ENCODE assay signal across 8 cellular contexts in genomic region chr4:26321326-26322276, GRCh38. TPM values are rescaled to one million over a fixed set of nuclear protein-coding genes. Genes with fewer than 3 reads are reported as not detected.
DNase-seq lines count a peak whose midpoint lies in the region; ATAC-seq, FAIRE-seq and TF ChIP-seq lines count a peak whose summit lies in the region.

No MANE protein-coding gene starts in this region.

- TF ChIP-seq CTCF in CD8-positive, alpha-beta T cell (IDR thresholded peaks at IDR 0.05): no peak

- H3K9me3 ChIP-seq in CD8-positive, alpha-beta T cell (ENCODE audit: low read length): no peaks in the 10 kb centered on the region
- H3K9me3 ChIP-seq in KOPT-K1 (ENCODE audit: insufficient read depth, low read length, poor library complexity, severe bottlenecking): no peaks in the 10 kb centered on the region
- H3K9me3 ChIP-seq in ectodermal cell (ENCODE audit: control insufficient read depth, low read length): no peaks in the 10 kb centered on the region
- no peaks in the 10 kb centered on the region for H3K9me3 ChIP-seq in muscle layer of duodenum (ENCODE audit: control insufficient read depth in 1 of 2, low read length in 2 of 2)

- WGBS in ectodermal cell, 2 experiments: 0% methylated on average over 57 of the region's 58 CpGs

- CTCF ChIA-PET in CD8-positive, alpha-beta T cell (lab: Charles Lee): interaction anchor here (0.7 kb wide), 1 partner anchor 445 kb away, joined by 3 read pairs; no protein-coding TSS in a partner anchor

- H3K27me3 Mint-ChIP-seq in CD8-positive, alpha-beta T cell (ENCODE audit: low read depth): no peaks in the 10 kb centered on the region

- peaks cover 3% of the 10 kb centered on the region for H3K9me3 Mint-ChIP-seq in CD8-positive, alpha-beta T cell

- intact Hi-C loops in CD8-positive, alpha-beta T cell (cut with DNase I, micrococcal nuclease): loop anchor here (2.0 to 10.0 kb wide), 9 partner anchors 119 to 1737 kb away; partner anchors contain the start of genes ANAPC4 (in 1 of the 2), DHX15 (in 1 of the 2), SEL1L3 (in 1 of the 2) and STIM2 (in 1 of the 2)

- ATAC-seq in CD8-positive, alpha-beta T cell: no peak

- H3K27ac ChIP-seq in CD8-positive, alpha-beta T cell (ENCODE audit: low read depth, low read length): peak overlapping the region; percentile 41
- H3K27ac ChIP-seq in KOPT-K1 (ENCODE audit: low read depth, low read length, poor library complexity, severe bottlenecking) (peak overlapping the region; percentile 80), ectodermal cell (ENCODE audit: insufficient read depth, low read depth, low read length, poor library complexity, severe bottlenecking) (peak overlapping the region; percentile 85), muscle layer of duodenum (ENCODE audit: low read length) (peak overlapping the region; percentile 90)

- H3K4me1 ChIP-seq in CD8-positive, alpha-beta T cell (ENCODE audit: insufficient read depth, low read length): peaks cover 14% of the 10 kb centered on the region
- peaks cover 3% of the 10 kb centered on the region for H3K4me1 ChIP-seq in ectodermal cell (ENCODE audit: control insufficient read depth, insufficient read depth, low read length)
- H3K4me1 ChIP-seq in muscle layer of duodenum (ENCODE audit: control insufficient read depth in 1 of 2, insufficient read depth in 2 of 2, low read length in 2 of 2): peaks cover 5 to 40% of the 10 kb centered on the region in 2 donors

- H3K27me3 ChIP-seq in CD8-positive, alpha-beta T cell (ENCODE audit: insufficient read depth, low read length): no peaks in the 10 kb centered on the region
- no peaks in the 10 kb centered on the region for H3K27me3 ChIP-seq in ectodermal cell (ENCODE audit: control insufficient read depth, insufficient read depth, low read length, poor library complexity, severe bottlenecking)
- no peaks in the 10 kb centered on the region for H3K27me3 ChIP-seq in muscle layer of duodenum (ENCODE audit: low read depth, low read length)

- peak overlapping the region; percentile 67 for H3K4me3 ChIP-seq in CD8-positive, alpha-beta T cell (ENCODE audit: low read depth, low read length)
- H3K4me3 ChIP-seq in ectodermal cell (ENCODE audit: insufficient read depth, low read depth, low read length) (peak overlapping the region; percentile 75), muscle layer of duodenum (ENCODE audit: low read depth in 1 of 2, low read length in 2 of 2) (peak overlapping the region; percentile 80 to 95)

- FAIRE-seq in frontal cortex (lab: Jason Lieb, UNC): no peak

- DNase-seq in CD8-positive, alpha-beta T cell: peak in 5 of 7 experiments; percentile 8 to 55 (median 41)
- peak; percentile 18 for DNase-seq in activated CD4-positive, alpha-beta T cell treated with anti-CD3 and anti-CD28 coated beads, Interleukin-2, amount 50 U/mL, for 1 hour
- DNase-seq in superior temporal gyrus (ENCODE audit: extremely low spot score): peak; percentile 33
- no peak for DNase-seq in frontal cortex (ENCODE audit: low spot score in 2 of 2)
- DNase-seq in HPDE6-E6E7 (ENCODE audit: extremely low spot score): no peak

- POLR2A ChIA-PET in CD8-positive, alpha-beta T cell (lab: Charles Lee): no interaction called here

- peak overlapping the region; percentile 94 for H3K4me3 Mint-ChIP-seq in CD8-positive, alpha-beta T cell

- H3K4me1 Mint-ChIP-seq in CD8-positive, alpha-beta T cell (ENCODE audit: low read depth): peaks cover 46% of the 10 kb centered on the region

- no peaks in the 10 kb centered on the region for H3K36me3 ChIP-seq in CD8-positive, alpha-beta T cell (ENCODE audit: insufficient read depth, low read length)
- H3K36me3 ChIP-seq in KOPT-K1 (ENCODE audit: insufficient read depth, low read length) (no peaks in the 10 kb centered on the region), ectodermal cell (ENCODE audit: control insufficient read depth, insufficient read depth, low read length) (no peaks in the 10 kb centered on the region), muscle layer of duodenum (ENCODE audit: control insufficient read depth in 1 of 2, insufficient read depth in 2 of 2, low read length in 2 of 2) (no peaks in the 10 kb centered on the region)

- peak overlapping the region; percentile 97 for H3K27ac Mint-ChIP-seq in CD8-positive, alpha-beta T cell

- H3K36me3 Mint-ChIP-seq in CD8-positive, alpha-beta T cell: peaks cover 16% of the 10 kb centered on the region

RNA-seq across cellular contexts. Expression of gene RBPJ, which starts 0.8 kb away (rescaled TPM):
- total RNA-seq in CD8-positive, alpha-beta T cell: 10 to 100 TPM; 73.7 to 76.7 TPM
- 75.4 TPM for polyA plus RNA-seq in ectodermal cell (2013, experiment 1 of 4)
- 84.0 TPM for polyA plus RNA-seq in ectodermal cell (2013, experiment 2 of 4)
- 53.5 TPM for polyA plus RNA-seq in ectodermal cell (2013, experiment 3 of 4)
- 62.4 TPM for polyA plus RNA-seq in ectodermal cell (2013, experiment 4 of 4)
- total RNA-seq in frontal cortex: 77.0 TPM

Comparison
In these comparisons a context has a peak if more than half of its experiments do, and no peak if none do; other contexts are left out.
1. DNase-seq: peak in CD8-positive, alpha-beta T cell (5 of 7), activated CD4-positive, alpha-beta T cell treated with anti-CD3 and anti-CD28 coated beads, Interleukin-2, amount 50 U/mL, for 1 hour (single experiment) and superior temporal gyrus (single experiment); none in frontal cortex (0 of 2) and HPDE6-E6E7 (single experiment).
2. Peak in every context shown above with its lines, with median percentiles within 50 percentile points of each other: H3K27ac ChIP-seq and H3K4me3 ChIP-seq.